Comparison of ENCODE assay signal across 14 cellular contexts in genomic region chr10:21603721-21604120, GRCh38.
DNase-seq lines count a peak whose midpoint lies in the region; ATAC-seq, FAIRE-seq and TF ChIP-seq lines count a peak whose summit lies in the region.
"Had no signal": no experiment of that assay in that cellular context is flagged by ENCODE, and none has a peak within 500 bp of the region (broad histone marks: within the 10 kb centered on the region; RNA-seq: fewer than 3 reads in every experiment).

No MANE protein-coding gene starts in this region.

- no peak overlapping the region for H2AFZ ChIP-seq in astrocyte (ENCODE audit: low read depth, low read length)
- H2AFZ ChIP-seq: GM23248 had no signal

- peaks cover 8% of the 10 kb centered on the region for H3K4me1 Mint-ChIP-seq in astrocyte (ENCODE audit: low read depth, unreplicated experiment)
- H3K4me1 Mint-ChIP-seq in memory B cell: peaks cover 15% of the 10 kb centered on the region
- H3K4me1 Mint-ChIP-seq in activated CD8-positive, alpha-beta T cell treated with anti-CD3 and anti-CD28 coated beads for 36 hours (ENCODE audit: low read depth): peaks cover 29% of the 10 kb centered on the region
- H3K4me1 Mint-ChIP-seq in T-helper 17 cell: peaks cover 23% of the 10 kb centered on the region
- H3K4me1 Mint-ChIP-seq: CD14-positive monocyte had no signal

- H3K27ac Mint-ChIP-seq in astrocyte (ENCODE audit: unreplicated experiment): no peak overlapping the region
- H3K27ac Mint-ChIP-seq in memory B cell: peak overlapping the region; percentile 58
- no peak overlapping the region for H3K27ac Mint-ChIP-seq in activated CD8-positive, alpha-beta T cell treated with anti-CD3 and anti-CD28 coated beads for 36 hours
- no peak overlapping the region for H3K27ac Mint-ChIP-seq in T-helper 17 cell
- H3K27ac Mint-ChIP-seq: CD8-positive, alpha-beta T cell had no signal

- H3K27ac ChIP-seq in cardiac muscle cell (peak overlapping the region; percentile 12), astrocyte (ENCODE audit: low read depth, low read length) (no peak overlapping the region)
- H3K27ac ChIP-seq: 22Rv1, GM23248 had no signal

- ATAC-seq in left cardiac atrium (no peak), memory B cell (ENCODE audit: low read depth) (no peak), T-helper 17 cell (no peak)
- no peak for ATAC-seq in activated CD8-positive, alpha-beta T cell treated with anti-CD3 and anti-CD28 coated beads for 36 hours
- ATAC-seq: CD8-positive, alpha-beta T cell had no signal

- no peaks in the 10 kb centered on the region for H3K27me3 ChIP-seq in cardiac muscle cell
- H3K27me3 ChIP-seq in astrocyte (ENCODE audit: insufficient read depth, low read length): no peaks in the 10 kb centered on the region

- H3K27me3 Mint-ChIP-seq in astrocyte (ENCODE audit: low read depth, unreplicated experiment): no peaks in the 10 kb centered on the region
- no peaks in the 10 kb centered on the region for H3K27me3 Mint-ChIP-seq in memory B cell
- no peaks in the 10 kb centered on the region for H3K27me3 Mint-ChIP-seq in activated CD8-positive, alpha-beta T cell treated with anti-CD3 and anti-CD28 coated beads for 36 hours
- H3K27me3 Mint-ChIP-seq in T-helper 17 cell: no peaks in the 10 kb centered on the region

- peaks cover 9% of the 10 kb centered on the region for H3K36me3 Mint-ChIP-seq in astrocyte (ENCODE audit: low read depth, unreplicated experiment)
- peaks cover 21% of the 10 kb centered on the region for H3K36me3 Mint-ChIP-seq in memory B cell
- H3K36me3 Mint-ChIP-seq in activated CD8-positive, alpha-beta T cell treated with anti-CD3 and anti-CD28 coated beads for 36 hours (ENCODE audit: low read depth): peaks cover 27% of the 10 kb centered on the region
- peaks cover 6% of the 10 kb centered on the region for H3K36me3 Mint-ChIP-seq in T-helper 17 cell (ENCODE audit: low read depth)

- POLR2A ChIA-PET in activated CD8-positive, alpha-beta T cell treated with anti-CD3 and anti-CD28 coated beads for 36 hours (lab: Charles Lee): no interaction called here

- H3K9ac ChIP-seq in astrocyte (ENCODE audit: low read length): no peak overlapping the region
- H3K9ac ChIP-seq: GM23248 had no signal

- H3K9me3 ChIP-seq in cardiac muscle cell (ENCODE audit: low read depth): no peaks in the 10 kb centered on the region
- H3K9me3 ChIP-seq in astrocyte (ENCODE audit: insufficient read depth, low read depth, low read length): no peaks in the 10 kb centered on the region
- no peaks in the 10 kb centered on the region for H3K9me3 ChIP-seq in T-helper 17 cell (ENCODE audit: control insufficient read depth, low read length, poor library complexity, severe bottlenecking)

- CTCF ChIA-PET in activated CD8-positive, alpha-beta T cell treated with anti-CD3 and anti-CD28 coated beads for 36 hours (lab: Charles Lee): interaction anchor here (1.2 kb wide), 1 partner anchor 107 kb away, joined by 3 read pairs; no protein-coding TSS in a partner anchor

- H4K20me1 ChIP-seq in astrocyte (ENCODE audit: insufficient read depth, low read length): peaks cover 53% of the 10 kb centered on the region

- DNase-seq in cardiac muscle cell (ENCODE audit: low read depth in 1 of 2, low spot score in 1 of 2) (no peak), left cardiac atrium (no peak), astrocyte (ENCODE audit: low read depth) (no peak), memory B cell (ENCODE audit: low spot score in 2 of 2) (no peak), T-helper 17 cell (no peak), cerebellar nuclear complex (lab: John Stamatoyannopoulos, UW) (no peak)
- DNase-seq in activated CD8-positive, alpha-beta T cell treated with anti-CD3 and anti-CD28 coated beads for 36 hours: no peak
- no peak for DNase-seq in effector CD4-positive, alpha-beta T cell
- DNase-seq: Caco-2; CD8-positive, alpha-beta T cell; GM23248; H7 had no signal

- intact Hi-C loops in left cardiac atrium (cut with DNase I): no loop called here
- intact Hi-C loops in activated CD8-positive, alpha-beta T cell treated with anti-CD3 and anti-CD28 coated beads for 36 hours (cut with micrococcal nuclease): no loop called here

- peaks cover 81% of the 10 kb centered on the region for H3K79me2 ChIP-seq in astrocyte (ENCODE audit: insufficient read depth, low read length)

- FAIRE-seq in astrocyte (lab: Jason Lieb, UNC): peak; percentile 17

- H3K4me2 ChIP-seq in astrocyte (ENCODE audit: low read length): no peak overlapping the region

- TF ChIP-seq CTCF in cardiac muscle cell (IDR thresholded peaks at IDR 0.05; ENCODE audit: low read depth, low read length) (no peak), astrocyte (IDR thresholded peaks at IDR 0.05; ENCODE audit: insufficient read depth, low read depth, low read length) (no peak)
- TF ChIP-seq CTCF in activated CD8-positive, alpha-beta T cell treated with anti-CD3 and anti-CD28 coated beads for 36 hours (IDR thresholded peaks at IDR 0.05): no peak

- H3K36me3 ChIP-seq in cardiac muscle cell (peaks cover under 1% of the 10 kb centered on the region), astrocyte (ENCODE audit: insufficient read depth, low read length) (peaks cover 6% of the 10 kb centered on the region)

- H3K4me3 Mint-ChIP-seq in astrocyte (ENCODE audit: unreplicated experiment): no peak overlapping the region
- H3K4me3 Mint-ChIP-seq in memory B cell: no peak overlapping the region
- H3K4me3 Mint-ChIP-seq in activated CD8-positive, alpha-beta T cell treated with anti-CD3 and anti-CD28 coated beads for 36 hours: no peak overlapping the region
- H3K4me3 Mint-ChIP-seq in T-helper 17 cell: no peak overlapping the region
- H3K4me3 Mint-ChIP-seq: CD14-positive monocyte; CD8-positive, alpha-beta T cell had no signal

- H3K9me3 Mint-ChIP-seq in astrocyte (ENCODE audit: unreplicated experiment): no peaks in the 10 kb centered on the region
- no peaks in the 10 kb centered on the region for H3K9me3 Mint-ChIP-seq in memory B cell
- peaks cover 2% of the 10 kb centered on the region for H3K9me3 Mint-ChIP-seq in activated CD8-positive, alpha-beta T cell treated with anti-CD3 and anti-CD28 coated beads for 36 hours
- H3K9me3 Mint-ChIP-seq: CD8-positive, alpha-beta T cell had no signal

- H3K4me1 ChIP-seq in cardiac muscle cell (ENCODE audit: low read depth) (peaks cover 4% of the 10 kb centered on the region), astrocyte (ENCODE audit: insufficient read depth, low read length) (no peaks in the 10 kb centered on the region)
- H3K4me1 ChIP-seq: Caco-2 had no signal

- H3K4me3 ChIP-seq in cardiac muscle cell (no peak overlapping the region), astrocyte (ENCODE audit: insufficient read depth, low read depth, low read length) (no peak overlapping the region)
- H3K4me3 ChIP-seq: GM23248 had no signal
